Comparison of ENCODE assay signal across 2 cellular contexts in genomic region chr2:148664229-148664628, GRCh38.
TF ChIP-seq lines count a peak whose summit lies in the region.

No MANE protein-coding gene starts in this region.

TF ChIP-seq in HepG2, 621 proteins besides CTCF, POLR2A, EP300 and RAD21:
- TF ChIP-seq ZMYM4 (CRISPR knock-in tag; IDR thresholded peaks at IDR 0.05) (peak; percentile 37; the same call in 1 of the 2 replicates), HNRNPL (IDR thresholded peaks at IDR 0.05; ENCODE audit: low read depth, low read length) (no peak), DMAP1 (CRISPR knock-in tag; IDR thresholded peaks at IDR 0.05) (no peak), ZNF770 (CRISPR knock-in tag; IDR thresholded peaks at IDR 0.05) (peak; percentile 81)

TF ChIP-seq in K562, 482 proteins besides CTCF, POLR2A, EP300 and RAD21:
- no peak for TF ChIP-seq RHOXF2B (CRISPR knock-in tag; conservative IDR thresholded peaks at IDR 0.05)
- no peak for TF ChIP-seq DDX20 (tag; IDR thresholded peaks at IDR 0.05; ENCODE audit: low read depth)
- no peak for TF ChIP-seq GATAD2A (IDR thresholded peaks at IDR 0.05)
- no peak for TF ChIP-seq HDAC1 (IDR thresholded peaks at IDR 0.05)
- TF ChIP-seq GATAD2B (IDR thresholded peaks at IDR 0.05; ENCODE audit: borderline replicate concordance) = no peak
- no peak for TF ChIP-seq NR2C2 (CRISPR knock-in tag; IDR thresholded peaks at IDR 0.05)
- TF ChIP-seq NR2C2 (tag; IDR thresholded peaks at IDR 0.05) = no peak
- no peak for TF ChIP-seq CREB3 (tag; conservative IDR thresholded peaks at IDR 0.05; ENCODE audit: low read depth)
- TF ChIP-seq ZNF277 (CRISPR knock-in tag; IDR thresholded peaks at IDR 0.05; ENCODE audit: borderline replicate concordance) = no peak
- TF ChIP-seq ZBTB2 (IDR thresholded peaks at IDR 0.05) = no peak
- TF ChIP-seq TAF1 (IDR thresholded peaks at IDR 0.05; ENCODE audit: control insufficient read depth, extremely low read depth, insufficient read depth, low read length, severe bottlenecking) = no peak
- TF ChIP-seq ZBTB11 (CRISPR knock-in tag; IDR thresholded peaks at IDR 0.05) = no peak
- TF ChIP-seq GTF3C2 (IDR thresholded peaks at IDR 0.05; ENCODE audit: borderline replicate concordance, extremely low read depth, insufficient read length) = no peak
- TF ChIP-seq DLX4 (CRISPR knock-in tag; IDR thresholded peaks at IDR 0.05) = no peak
- TF ChIP-seq PATZ1 (CRISPR knock-in tag; IDR thresholded peaks at IDR 0.05; ENCODE audit: borderline replicate concordance) = no peak
- no peak for TF ChIP-seq CHCHD3 (CRISPR knock-in tag; IDR thresholded peaks at IDR 0.05)
- TF ChIP-seq MAZ (CRISPR knock-in tag; conservative IDR thresholded peaks at IDR 0.05 in 1 of 2, IDR thresholded peaks at IDR 0.05 in 1 of 2) = no peak
- TF ChIP-seq ATF4 (CRISPR knock-in tag; IDR thresholded peaks at IDR 0.05) = no peak
- no peak for TF ChIP-seq POLR3G (IDR thresholded peaks at IDR 0.05; ENCODE audit: extremely low read depth, insufficient read length, insufficient replicate concordance)
- TF ChIP-seq ARID2 (IDR thresholded peaks at IDR 0.05) = no peak
